Comparison of ENCODE assay signal across 6 cellular contexts in genomic region chr22:47690586-47690985, GRCh38.
"Had no signal": no experiment of that assay in that cellular context is flagged by ENCODE, and none has a peak within 500 bp of the region (broad histone marks: within the 10 kb centered on the region; RNA-seq: fewer than 3 reads in every experiment).

No MANE protein-coding gene starts in this region.

- H3K4me3 ChIP-seq: GM23338 had no signal

- DNase-seq: H9, HCEC 1CT had no signal

- ATAC-seq: GM23338, HepG2 had no signal

- H3K4me3 Mint-ChIP-seq: GM23338, H9, IgD-negative memory B cell had no signal

- H3K27ac Mint-ChIP-seq: GM23338, H9, IgD-negative memory B cell had no signal

- H3K27ac ChIP-seq: HL-60 had no signal

- H3K4me2 ChIP-seq: GM23338 had no signal

- H3K4me1 Mint-ChIP-seq: GM23338 had no signal

- H3K36me3 Mint-ChIP-seq: IgD-negative memory B cell had no signal
